Comparison of ENCODE assay signal across 8 cellular contexts in genomic region chr5:176646707-176647029, GRCh38. TPM values are rescaled to one million over a fixed set of nuclear protein-coding genes. Genes with fewer than 3 reads are reported as not detected.
DNase-seq lines count a peak whose midpoint lies in the region; ATAC-seq, FAIRE-seq and TF ChIP-seq lines count a peak whose summit lies in the region.

No MANE protein-coding gene starts in this region.

- H3K4me3 Mint-ChIP-seq in CD4-positive, alpha-beta T cell: peak overlapping the region; percentile 93
- peak overlapping the region; percentile 90 for H3K4me3 Mint-ChIP-seq in activated B cell treated with CpG ODN at 0.5 μM for 24 hours

- ATAC-seq in CD4-positive, alpha-beta T cell (ENCODE audit: poor library complexity): no peak
- no peak for ATAC-seq in activated B cell treated with CpG ODN at 0.5 μM for 24 hours (ENCODE audit: low read depth)

- intact Hi-C loops in CD4-positive, alpha-beta T cell (cut with DNase I, micrococcal nuclease): loop anchor here in 1 of 2 experiments (2.0 to 10.0 kb wide), 5 partner anchors 34 to 1558 kb away; partner anchors contain the start of genes FAF2, HNRNPAB and UIMC1
- intact Hi-C loops in activated B cell treated with CpG ODN at 0.5 μM for 24 hours (cut with micrococcal nuclease): loop anchor here (1.0 to 2.0 kb wide), 7 partner anchors 12 to 258 kb away; partner anchors contain the start of genes EIF4E1B, FAF2, GPRIN1 and HIGD2A
- intact Hi-C loops in tibial artery (cut with DNase I; ENCODE audit: low total_unique reads): loop anchor here (5.0 to 10.0 kb wide), 2 partner anchors 109 to 232 kb away; partner anchors contain the start of genes CLTB and RNF44

- no peaks in the 10 kb centered on the region for H4K20me1 ChIP-seq in keratinocyte (ENCODE audit: control insufficient read depth, extremely low read depth, insufficient read depth, low read length)

- H3K79me2 ChIP-seq in keratinocyte (ENCODE audit: control insufficient read depth, insufficient read depth, low read length): peaks cover 28% of the 10 kb centered on the region

- H3K9me3 ChIP-seq in CD4-positive, alpha-beta T cell (ENCODE audit: control insufficient read depth, low read length): no peaks in the 10 kb centered on the region
- H3K9me3 ChIP-seq in HEK293 (ENCODE audit: control insufficient read depth, insufficient read depth, low read depth, low read length) (no peaks in the 10 kb centered on the region), keratinocyte (ENCODE audit: control insufficient read depth, low read depth, low read length) (no peaks in the 10 kb centered on the region), tibial artery (no peaks in the 10 kb centered on the region)

- H3K4me1 ChIP-seq in HEK293 (ENCODE audit: control insufficient read depth, insufficient read depth, low read length) (0 out of 2 replicates have a peak, but pooled peaks cover 2% of the 10 kb centered on the region), keratinocyte (ENCODE audit: control insufficient read depth, extremely low read depth, insufficient read depth, low read length) (peaks cover 15% of the 10 kb centered on the region), tibial artery (peaks cover 0 to 29% (median 17%) of the 10 kb centered on the region in 4 donors)

- peak overlapping the region; percentile 96 for H2AFZ ChIP-seq in keratinocyte (ENCODE audit: control insufficient read depth, low read length)

- no peaks in the 10 kb centered on the region for H3K27me3 ChIP-seq in CD4-positive, alpha-beta T cell (ENCODE audit: control insufficient read depth, insufficient read depth, low read length)
- H3K27me3 ChIP-seq in keratinocyte (ENCODE audit: control insufficient read depth, extremely low read depth, insufficient read depth, low read length): no peaks in the 10 kb centered on the region
- no peaks in the 10 kb centered on the region for H3K27me3 ChIP-seq in tibial artery

- H3K4me2 ChIP-seq in keratinocyte (ENCODE audit: control insufficient read depth, extremely low read depth, insufficient read depth, low read depth, low read length): peak overlapping the region; percentile 83

- DNase-seq in CD4-positive, alpha-beta T cell: no peak
- DNase-seq in activated B cell treated with CpG ODN at 0.5 μM for 24 hours (no peak), keratinocyte (ENCODE audit: low read depth, low spot score) (no peak), tibial artery (no peak), DMS79 treated with DMSO at 0.1 percent for 48 hours (lab: John Stamatoyannopoulos, UW) (no peak), NCI-H2081 treated with DMSO at 0.1 percent for 48 hours (lab: John Stamatoyannopoulos, UW) (no peak), medulla oblongata (ENCODE audit: extremely low spot score) (no peak)

- H3K4me3 ChIP-seq in HEK293 (ENCODE audit: low read depth, low read length) (no peak overlapping the region), keratinocyte (ENCODE audit: control insufficient read depth in 2 of 3, extremely low read depth in 1 of 3, insufficient read depth in 2 of 3, low read depth in 1 of 3, low read length in 3 of 3) (peak overlapping the region; percentile 51 to 78 (median 58)), tibial artery (peak overlapping the region; percentile 66 to 74)

- peaks cover 52% of the 10 kb centered on the region for H3K4me1 Mint-ChIP-seq in CD4-positive, alpha-beta T cell (ENCODE audit: low read depth)
- H3K4me1 Mint-ChIP-seq in activated B cell treated with CpG ODN at 0.5 μM for 24 hours: peaks cover 39% of the 10 kb centered on the region

- no peak for TF ChIP-seq CTCF in CD4-positive, alpha-beta T cell (IDR thresholded peaks at IDR 0.05)
- TF ChIP-seq CTCF in HEK293 (tag by site-specific recombination; IDR thresholded peaks at IDR 0.05): no peak
- no peak for TF ChIP-seq CTCF in activated B cell treated with CpG ODN at 0.5 μM for 24 hours (IDR thresholded peaks at IDR 0.05)
- TF ChIP-seq CTCF in keratinocyte (optimal IDR thresholded peaks at IDR 0.05 in 1 of 3, IDR thresholded peaks at IDR 0.05 in 1 of 3, conservative IDR thresholded peaks at IDR 0.05 in 1 of 3; ENCODE audit: extremely low read depth in 1 of 3, insufficient read depth in 2 of 3, low read length in 3 of 3): no peak
- no peak for TF ChIP-seq CTCF in tibial artery (IDR thresholded peaks at IDR 0.05)

- peak overlapping the region; percentile 81 for H3K9ac ChIP-seq in keratinocyte (ENCODE audit: control insufficient read depth, extremely low read depth, insufficient read depth, low read length)

- dilution Hi-C loops in keratinocyte (cut with MboI; ENCODE audit: extremely low pct_ligation_motif_present, low sequenced_read_pairs): no loop called here

- CTCF ChIA-PET in CD4-positive, alpha-beta T cell (lab: Charles Lee): interaction anchor here (0.6 to 4.3 kb wide), 6 partner anchors 10 to 230 kb away, joined by 3 to 43 read pairs (median 5); partner anchors contain the start of gene FAF2
- CTCF ChIA-PET in HEK293 (lab: Yijun Ruan, JAX): interaction anchor here (0.5 to 2.7 kb wide), 10 partner anchors 12 to 1501 kb away, joined by 3 to 13 read pairs (median 4); no protein-coding TSS in a partner anchor
- CTCF ChIA-PET in activated B cell treated with CpG ODN at 0.5 μM for 24 hours (lab: Charles Lee): interaction anchor here (0.9 to 8.5 kb wide), 6 partner anchors 12 to 286 kb away, joined by 3 to 62 read pairs (median 3); partner anchors contain the start of genes CLTB, EIF4E1B and SNCB

- no peaks in the 10 kb centered on the region for H3K36me3 ChIP-seq in HEK293 (ENCODE audit: control insufficient read depth in 2 of 2, insufficient read depth in 1 of 2, low read length in 2 of 2)
- H3K36me3 ChIP-seq in keratinocyte (ENCODE audit: control insufficient read depth in 2 of 2, extremely low read depth in 1 of 2, insufficient read depth in 2 of 2, low read length in 2 of 2): no peaks in the 10 kb centered on the region
- H3K36me3 ChIP-seq in tibial artery: no peaks in the 10 kb centered on the region

- POLR2A ChIA-PET in CD4-positive, alpha-beta T cell (lab: Charles Lee): interaction anchor here (0.6 to 4.4 kb wide), 12 partner anchors 13 to 657 kb away, joined by 3 to 52 read pairs (median 4); partner anchors contain the start of genes EIF4E1B, HIGD2A, KIAA1191 and NOP16
- POLR2A ChIA-PET in HEK293 (lab: Yijun Ruan, JAX): interaction anchor here (0.7 to 1.2 kb wide), 5 partner anchors 14 to 286 kb away, joined by 3 to 11 read pairs (median 7); partner anchors contain the start of genes EIF4E1B, RNF44 and SNCB
- POLR2A ChIA-PET in activated B cell treated with CpG ODN at 0.5 μM for 24 hours (lab: Charles Lee): interaction anchor here (0.8 to 2.2 kb wide), 15 partner anchors 11 to 1558 kb away, joined by 3 to 29 read pairs (median 5); partner anchors contain the start of genes EIF4E1B, FAF2, HNRNPAB and KIAA1191

- H3K36me3 Mint-ChIP-seq in CD4-positive, alpha-beta T cell (ENCODE audit: low read depth): no peaks in the 10 kb centered on the region
- H3K36me3 Mint-ChIP-seq in activated B cell treated with CpG ODN at 0.5 μM for 24 hours (ENCODE audit: low read depth): no peaks in the 10 kb centered on the region

- H3K9me1 ChIP-seq in keratinocyte (ENCODE audit: control insufficient read depth, extremely low read depth, insufficient read depth, low read length): no peaks in the 10 kb centered on the region

- H3K27ac ChIP-seq in CD4-positive, alpha-beta T cell (ENCODE audit: low read depth, low read length): peak overlapping the region; percentile 65
- peak overlapping the region; percentile 10; the same call in 1 of the 2 replicates for H3K27ac ChIP-seq in HEK293 (ENCODE audit: extremely low read depth, low read depth, low read length)
- H3K27ac ChIP-seq in keratinocyte (ENCODE audit: control insufficient read depth, insufficient read depth, low read length): peak overlapping the region; percentile 20
- peak overlapping the region; percentile 65 to 84 for H3K27ac ChIP-seq in tibial artery

- no peaks in the 10 kb centered on the region for H3K9me3 Mint-ChIP-seq in CD4-positive, alpha-beta T cell
- H3K9me3 Mint-ChIP-seq in activated B cell treated with CpG ODN at 0.5 μM for 24 hours: no peaks in the 10 kb centered on the region

- no peaks in the 10 kb centered on the region for H3K27me3 Mint-ChIP-seq in CD4-positive, alpha-beta T cell
- H3K27me3 Mint-ChIP-seq in activated B cell treated with CpG ODN at 0.5 μM for 24 hours: no peaks in the 10 kb centered on the region

- H3K27ac Mint-ChIP-seq in CD4-positive, alpha-beta T cell: peak overlapping the region; percentile 76
- peak overlapping the region; percentile 91 for H3K27ac Mint-ChIP-seq in activated B cell treated with CpG ODN at 0.5 μM for 24 hours

- FAIRE-seq in keratinocyte (lab: Jason Lieb, UNC): peak; percentile 60

RNA-seq across cellular contexts. Expression of gene TSPAN17, which starts 0.6 kb away (rescaled TPM):
- total RNA-seq in CD4-positive, alpha-beta T cell: 1 to 10 TPM; 7.8 to 7.9 TPM
- total RNA-seq in activated B cell treated with CpG ODN at 0.5 μM for 24 hours: 20.7 and 27.7 TPM in 2 replicates
- polyA plus RNA-seq in keratinocyte: 53.1 to 72.7 TPM (median 57.2 TPM) in 3 replicates
- 3.8 TPM for polyA plus RNA-seq in keratinocyte (2011; ENCODE audit: low read depth)
- polyA plus RNA-seq in keratinocyte (2011; cell fraction: cytosol; rRNA removed): 33.1 and 58.3 TPM in 2 replicates
- 59.8 and 61.6 TPM in 2 replicates for polyA plus RNA-seq in keratinocyte (2011; cell fraction: nucleus; rRNA removed)
- polyA plus RNA-seq in keratinocyte (2012; ENCODE audit: low replicate concordance): 23.9 and 59.0 TPM in 2 replicates
- polyA minus RNA-seq in keratinocyte: 53.3 to 88.0 TPM (median 60.3 TPM) in 3 replicates
- polyA minus RNA-seq in keratinocyte (2011; cell fraction: cytosol; rRNA and poly(A)+ RNA removed): 96.5 TPM
- 34.6 and 35.3 TPM in 2 replicates for polyA minus RNA-seq in keratinocyte (2011; cell fraction: nucleus; rRNA and poly(A)+ RNA removed)

RNA-seq across cellular contexts. Expression of gene EIF4E1B, which starts 16.2 kb away (rescaled TPM):
- not detected for total RNA-seq in CD4-positive, alpha-beta T cell
- total RNA-seq in activated B cell treated with CpG ODN at 0.5 μM for 24 hours: not detected in 2 replicates
- polyA plus RNA-seq in keratinocyte: not detected in 3 replicates
- polyA plus RNA-seq in keratinocyte (2011; ENCODE audit: low read depth): not detected
- not detected in 2 replicates for polyA plus RNA-seq in keratinocyte (2011; cell fraction: cytosol; rRNA removed)
- not detected in 2 replicates for polyA plus RNA-seq in keratinocyte (2011; cell fraction: nucleus; rRNA removed)
- not detected in 2 replicates for polyA plus RNA-seq in keratinocyte (2012; ENCODE audit: low replicate concordance)
- polyA minus RNA-seq in keratinocyte: not detected in 3 replicates
- polyA minus RNA-seq in keratinocyte (2011; cell fraction: cytosol; rRNA and poly(A)+ RNA removed): not detected
- polyA minus RNA-seq in keratinocyte (2011; cell fraction: nucleus; rRNA and poly(A)+ RNA removed): not detected in 2 replicates

RNA-seq across cellular contexts. Expression of gene SNCB, which starts 16.3 kb away (rescaled TPM):
- total RNA-seq in CD4-positive, alpha-beta T cell: not detected
- total RNA-seq in activated B cell treated with CpG ODN at 0.5 μM for 24 hours: 0.17 TPM in 1 of 2 replicates, not detected in the other
- 0.21 to 1.00 TPM (median 0.69 TPM) in 3 replicates for polyA plus RNA-seq in keratinocyte
- not detected for polyA plus RNA-seq in keratinocyte (2011; ENCODE audit: low read depth)
- polyA plus RNA-seq in keratinocyte (2011; cell fraction: cytosol; rRNA removed): 0.26 and 0.47 TPM in 2 replicates
- polyA plus RNA-seq in keratinocyte (2011; cell fraction: nucleus; rRNA removed): 0.31 and 0.50 TPM in 2 replicates
- 1.9 TPM in 1 of 2 replicates, not detected in the other for polyA plus RNA-seq in keratinocyte (2012; ENCODE audit: low replicate concordance)
- 0.33 TPM in 1 of 3 replicates, not detected in the others for polyA minus RNA-seq in keratinocyte
- polyA minus RNA-seq in keratinocyte (2011; cell fraction: cytosol; rRNA and poly(A)+ RNA removed): not detected
- polyA minus RNA-seq in keratinocyte (2011; cell fraction: nucleus; rRNA and poly(A)+ RNA removed): not detected in 2 replicates

RNA-seq across cellular contexts. Expression of gene GPRIN1, which starts 36.7 kb away (rescaled TPM):
- total RNA-seq in CD4-positive, alpha-beta T cell: under 1 TPM; 0.22 to 0.36 TPM
- 2.8 and 3.2 TPM in 2 replicates for total RNA-seq in activated B cell treated with CpG ODN at 0.5 μM for 24 hours
- 4.0 to 4.6 TPM (median 4.4 TPM) in 3 replicates for polyA plus RNA-seq in keratinocyte
- 2.4 TPM for polyA plus RNA-seq in keratinocyte (2011; ENCODE audit: low read depth)
- 3.5 and 5.5 TPM in 2 replicates for polyA plus RNA-seq in keratinocyte (2011; cell fraction: cytosol; rRNA removed)
- 5.2 and 8.0 TPM in 2 replicates for polyA plus RNA-seq in keratinocyte (2011; cell fraction: nucleus; rRNA removed)
- 3.8 and 7.6 TPM in 2 replicates for polyA plus RNA-seq in keratinocyte (2012; ENCODE audit: low replicate concordance)
- polyA minus RNA-seq in keratinocyte: 4.9 to 5.7 TPM (median 5.5 TPM) in 3 replicates
- polyA minus RNA-seq in keratinocyte (2011; cell fraction: cytosol; rRNA and poly(A)+ RNA removed): 9.0 TPM
- 6.6 and 8.4 TPM in 2 replicates for polyA minus RNA-seq in keratinocyte (2011; cell fraction: nucleus; rRNA and poly(A)+ RNA removed)

Comparison
In these comparisons a context has a peak if more than half of its experiments do, and no peak if none do; other contexts are left out.
1. H3K27ac ChIP-seq: peak in every context shown above with its lines; median percentile 74 in tibial artery; 65 in CD4-positive, alpha-beta T cell; 20 in keratinocyte; 10 in HEK293.